30 cellular contexts compared by ENCODE assay signal in the genomic region with DNA sequence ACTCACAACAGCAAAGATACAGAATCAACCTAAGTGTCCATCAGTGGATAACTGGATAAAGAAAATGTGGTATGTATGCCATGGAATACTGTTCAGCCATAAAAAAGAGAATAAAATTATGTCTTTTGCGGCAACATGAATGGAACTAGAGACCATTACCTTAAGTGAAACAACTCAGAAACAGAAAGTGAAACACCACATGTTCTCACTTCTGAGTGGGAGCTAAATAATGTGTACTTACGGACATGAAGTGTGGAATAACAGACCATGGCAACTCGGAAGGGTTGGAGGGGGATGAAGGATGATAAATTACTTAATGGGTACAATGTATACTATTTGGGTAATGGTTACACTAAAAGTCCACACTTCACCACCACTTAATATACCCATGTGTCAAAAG.
"Had no signal": no experiment of that assay in that cellular context is flagged by ENCODE, and none has a peak within 500 bp of the region (broad histone marks: within the 10 kb centered on the region; RNA-seq: fewer than 3 reads in every experiment).

No MANE protein-coding gene starts in this region.

- DNase-seq: NCI-H1048, NCI-H1092 treated with DMSO at 0.1 percent for 48 hours, NCI-H1105 treated with DMSO at 0.1 percent for 48 hours, NCI-H1417, NCI-H1436, NCI-H146, NCI-H1694, NCI-H187, NCI-H1930, NCI-H2029 treated with DMSO at 0.1 percent for 48 hours, NCI-H2081 treated with DMSO at 0.1 percent for 48 hours, NCI-H2107, NCI-H2171, NCI-H226, NCI-H446 treated with DMSO at 0.1 percent for 48 hours, NCI-H510A, NCI-H524, NCI-H69, NCI-H748 treated with DMSO at 0.1 percent for 48 hours, NCI-H82, OCI-M1, PC-3, Peyer's patch, Right ventricle myocardium superior, RPMI8226, SHP77 treated with DMSO at 0.1 percent for 48 hours, SK-N-SH, SW 1271, T-helper 1 cell had no signal

- H3K4me1 ChIP-seq: Peyer's patch had no signal

- H3K27ac ChIP-seq: Peyer's patch, SJSA1 had no signal

- H3K36me3 ChIP-seq: Peyer's patch, SJSA1 had no signal

- H3K4me3 ChIP-seq: Peyer's patch, SJSA1 had no signal

- H3K27me3 ChIP-seq: Peyer's patch, SJSA1 had no signal

- H3K9me3 ChIP-seq: Peyer's patch, SJSA1, SK-N-SH had no signal

- H3K9ac ChIP-seq: SK-N-SH had no signal

- H3K4me2 ChIP-seq: SK-N-SH had no signal

- ATAC-seq: PC-3 had no signal
